35 cellular contexts compared by ENCODE assay signal in the genomic region with DNA sequence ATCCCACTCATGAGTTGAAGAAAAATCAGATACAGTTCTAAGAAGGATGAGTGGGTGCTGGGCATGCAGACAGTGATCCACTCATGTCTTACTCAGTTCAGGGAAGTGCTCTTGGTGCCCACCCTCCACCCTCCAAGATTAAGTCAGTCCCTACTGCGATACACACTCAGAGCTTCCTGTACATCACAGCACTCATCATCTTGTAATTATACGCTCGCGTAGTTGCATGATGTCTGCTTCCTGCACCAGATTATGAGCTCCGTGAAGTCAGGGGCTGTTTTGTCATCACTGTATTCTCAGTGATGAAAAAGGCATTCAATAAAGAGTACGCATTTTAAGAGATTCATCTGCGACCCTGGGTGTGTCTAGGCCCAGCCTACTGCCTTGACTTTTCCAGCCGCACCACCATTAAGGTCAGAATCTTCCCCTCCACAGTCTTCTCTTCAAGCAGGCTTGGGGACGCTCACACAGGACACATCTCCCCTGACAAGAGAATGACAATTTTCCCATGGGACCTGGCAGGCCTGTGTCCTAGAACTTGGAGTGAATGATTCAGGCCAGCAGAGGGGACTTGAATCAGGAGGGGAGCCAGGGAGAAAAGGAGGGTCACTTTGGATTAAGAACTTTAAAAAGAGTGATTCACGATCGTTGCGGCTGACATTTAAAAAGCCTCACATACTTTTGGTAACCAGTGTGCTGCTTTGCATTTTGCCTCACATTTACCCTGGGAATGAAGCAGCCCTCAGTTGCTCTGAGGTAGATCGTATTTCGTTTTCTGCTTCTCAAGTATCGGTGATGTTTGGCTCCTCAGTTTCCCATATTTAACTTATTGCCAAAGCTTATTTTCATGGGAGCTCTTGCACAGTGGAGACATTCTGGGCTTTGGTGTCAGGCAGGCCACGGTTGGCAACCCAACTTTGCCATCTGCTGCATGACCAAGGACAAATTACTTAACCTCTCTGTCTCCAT. TPM values are rescaled to one million over a fixed set of nuclear protein-coding genes. Genes with fewer than 3 reads are reported as not detected.
DNase-seq lines count a peak whose midpoint lies in the region; ATAC-seq and TF ChIP-seq lines count a peak whose summit lies in the region.
"Had no signal": no experiment of that assay in that cellular context is flagged by ENCODE, and none has a peak within 500 bp of the region (broad histone marks: within the 10 kb centered on the region; RNA-seq: fewer than 3 reads in every experiment).

No MANE protein-coding gene starts in this region.

- no peaks in the 10 kb centered on the region for H3K9me3 ChIP-seq in IMR-90 (ENCODE audit: control insufficient read depth, insufficient read depth, low read length)
- H3K9me3 ChIP-seq: Caco-2, heart left ventricle, lower lobe of right lung, Peyer's patch, psoas muscle, sigmoid colon had no signal

- no peak overlapping the region for H3K4me2 ChIP-seq in IMR-90 (ENCODE audit: low read depth, low read length)

- 90% methylated on average over 2 of the region's 16 CpGs; no CpG with 5 or more reads in 1 of the 2 experiments for WGBS in IMR-90 (ENCODE audit: extremely low coverage in 2 of 2, insufficient read length in 1 of 2), 2 experiments

- H2BK15ac ChIP-seq in IMR-90 (ENCODE audit: low read depth, low read length), result no peak overlapping the region

- no peaks in the 10 kb centered on the region for H3K4me1 ChIP-seq in IMR-90 (ENCODE audit: control insufficient read depth, insufficient read depth, low read length)
- H3K4me1 ChIP-seq: Caco-2, foreskin keratinocyte, lower lobe of right lung, Peyer's patch, psoas muscle, sigmoid colon had no signal

- intact Hi-C loops in IMR-90 (cut with micrococcal nuclease), result no loop called here

- H4K8ac ChIP-seq in IMR-90 (ENCODE audit: low read depth in 2 of 2, low read length in 2 of 2), result no peak overlapping the region

- no peak overlapping the region for H4K5ac ChIP-seq in IMR-90 (ENCODE audit: low read depth, low read length)

- H3K4me3 ChIP-seq in IMR-90 (ENCODE audit: insufficient read depth, low read depth, low read length), result no peak overlapping the region
- no peak overlapping the region for H3K4me3 ChIP-seq in astrocyte of the cerebellum (ENCODE audit: low read depth, low read length)
- H3K4me3 ChIP-seq in coronary artery, result no peak overlapping the region
- H3K4me3 ChIP-seq: heart left ventricle, lower lobe of right lung, Peyer's patch, psoas muscle, sigmoid colon had no signal

- no peak overlapping the region for H3K27ac ChIP-seq in IMR-90 (ENCODE audit: insufficient read depth, low read length)
- H3K27ac ChIP-seq in coronary artery, result no peak overlapping the region
- H3K27ac ChIP-seq: foreskin keratinocyte, lower lobe of right lung, Peyer's patch, psoas muscle, sigmoid colon had no signal

- no peaks in the 10 kb centered on the region for H3K79me1 ChIP-seq in IMR-90 (ENCODE audit: low read depth in 1 of 2, low read length in 2 of 2)

- H3K27me3 ChIP-seq in IMR-90 (ENCODE audit: control insufficient read depth, insufficient read depth, low read length), result 0 out of 2 replicates have a peak, but pooled peaks cover 5% of the 10 kb centered on the region
- H3K27me3 ChIP-seq: heart left ventricle, Peyer's patch, sigmoid colon had no signal

- TF ChIP-seq POLR2A in IMR-90 (IDR thresholded peaks at IDR 0.05; ENCODE audit: low read depth, low read length), result no peak

- no peaks in the 10 kb centered on the region for H4K20me1 ChIP-seq in IMR-90 (ENCODE audit: insufficient read depth, low read length)

- H3K9me1 ChIP-seq in IMR-90 (ENCODE audit: insufficient read depth, low read length), result no peaks in the 10 kb centered on the region

- BruUV-seq in IMR-90 (replicated peaks; lab: Mats Ljungman, UMichigan), result no TSS peak

- H4K91ac ChIP-seq in IMR-90 (ENCODE audit: insufficient read depth, low read depth, low read length), result no peak overlapping the region

- H2BK20ac ChIP-seq in IMR-90 (ENCODE audit: low read depth, low read length), result no peak overlapping the region

- dilution Hi-C loops in IMR-90 (cut with HindIII; ENCODE audit: low sequenced_read_pairs, unreplicated experiment), result no loop called here

- H3K18ac ChIP-seq in IMR-90 (ENCODE audit: low read depth, low read length), result no peak overlapping the region

- no peak overlapping the region for H3K9ac ChIP-seq in IMR-90 (ENCODE audit: low read depth, low read length)

- no peak overlapping the region for H3K23ac ChIP-seq in IMR-90 (ENCODE audit: low read depth, low read length)

- no peak overlapping the region for H2AFZ ChIP-seq in IMR-90 (replicated peaks; ENCODE audit: low read length, poor library complexity)

- H3K36me3 ChIP-seq in IMR-90 (ENCODE audit: control insufficient read depth, insufficient read depth, low read length), result no peaks in the 10 kb centered on the region
- H3K36me3 ChIP-seq: heart left ventricle, lower lobe of right lung, Peyer's patch, sigmoid colon had no signal

- no peak overlapping the region for H2BK5ac ChIP-seq in IMR-90 (ENCODE audit: low read depth, low read length, poor library complexity, severe bottlenecking)

- no peak for TF ChIP-seq RAD21 in IMR-90 (IDR thresholded peaks at IDR 0.05; ENCODE audit: low read length)

- H2AK5ac ChIP-seq in IMR-90 (ENCODE audit: low read depth, low read length), result no peak overlapping the region

- no peak overlapping the region for H3K4ac ChIP-seq in IMR-90 (ENCODE audit: low read depth, low read length)

- no peak for ATAC-seq in IMR-90 (ENCODE audit: low read depth)
- ATAC-seq: foreskin keratinocyte; HepG2; lower lobe of right lung; natural killer cell; psoas muscle; stimulated activated memory B cell treated with anti-CD40 and anti-IgM and Interleukin-4, amounts not matched to agents 10 μg/mL and 1 μg/mL and 100 μg/mL, for 72 hours had no signal

- DNase-seq in IMR-90, result peak; percentile 32
- DNase-seq in astrocyte of the cerebellum (ENCODE audit: low read depth), result peak; percentile 61
- peak; percentile 36 for DNase-seq in fibroblast of gingiva (ENCODE audit: low read depth)
- DNase-seq in stromal cell of bone marrow (ENCODE audit: low read depth), result peak; percentile 71
- no peak for DNase-seq in GM03348 (ENCODE audit: low spot score)
- no peak for DNase-seq in AML-193 (lab: John Stamatoyannopoulos, UW)
- no peak for DNase-seq in coronary artery (ENCODE audit: low spot score)
- DNase-seq: activated CD4-positive, alpha-beta memory T cell treated with anti-CD3 and anti-CD28 coated beads for 36 hours; activated CD4-positive, alpha-beta T cell treated with anti-CD3 and anti-CD28 coated beads for 1 hour; activated naive CD4-positive, alpha-beta T cell treated with anti-CD3 and anti-CD28 coated beads, Interleukin-2, amount 50 U/mL, for 16 hours; amniotic stem cell; C1 segment of cervical spinal cord; Caco-2; caudate nucleus; cortex of kidney; erythroblast; foreskin keratinocyte; GF-D8; HCEC 1CT; lower lobe of right lung; midbrain; natural killer cell; NCI-H146; NCI-H446; NCI-H748 treated with DMSO at 0.1 percent for 48 hours; occipital lobe; Peyer's patch; psoas muscle; SHP77 treated with DMSO at 0.1 percent for 48 hours; sigmoid colon; substantia nigra; trophoblast cell had no signal

- POLR2A ChIA-PET in IMR-90 (lab: Charles Lee; ENCODE audit: unreplicated experiment), result no interaction called here

- H2AK9ac ChIP-seq in IMR-90 (replicated peaks; ENCODE audit: low read depth, low read length, poor library complexity), result no peak overlapping the region

- no peak overlapping the region for H3K56ac ChIP-seq in IMR-90 (ENCODE audit: extremely low read depth, insufficient read depth, low read length)

- H2BK120ac ChIP-seq in IMR-90 (ENCODE audit: low read depth, low read length), result no peak overlapping the region

- H3K14ac ChIP-seq in IMR-90 (replicated peaks; ENCODE audit: low read depth, low read length), result no peak overlapping the region

- in situ Hi-C loops in IMR-90 (cut with MboI; ENCODE audit: low sequenced_read_pairs) (loop anchor here (25.0 kb wide), 1 partner anchor 314 kb away; no protein-coding TSS in a partner anchor), astrocyte of the cerebellum (cut with HindIII; ENCODE audit: low sequenced_read_pairs) (no loop called here)

- TF ChIP-seq CTCF in IMR-90 (conservative IDR thresholded peaks at IDR 0.05; ENCODE audit: low read depth, low read length) (no peak), astrocyte of the cerebellum (IDR thresholded peaks at IDR 0.05; ENCODE audit: low read depth, low read length, missing control alignments) (no peak), coronary artery (IDR thresholded peaks at IDR 0.05) (no peak)

- CTCF ChIA-PET in IMR-90 (lab: Yijun Ruan, JAX), result interaction anchor here (1.2 kb wide), 1 partner anchor 27 kb away, joined by 3 read pairs; no protein-coding TSS in a partner anchor

TF ChIP-seq in IMR-90, 13 proteins besides CTCF, POLR2A, EP300 and RAD21 (continues in another document):
- TF ChIP-seq MXI1 (IDR thresholded peaks at IDR 0.05; ENCODE audit: borderline replicate concordance, low read depth, low read length), result no peak
- TF ChIP-seq, protein P1, sequence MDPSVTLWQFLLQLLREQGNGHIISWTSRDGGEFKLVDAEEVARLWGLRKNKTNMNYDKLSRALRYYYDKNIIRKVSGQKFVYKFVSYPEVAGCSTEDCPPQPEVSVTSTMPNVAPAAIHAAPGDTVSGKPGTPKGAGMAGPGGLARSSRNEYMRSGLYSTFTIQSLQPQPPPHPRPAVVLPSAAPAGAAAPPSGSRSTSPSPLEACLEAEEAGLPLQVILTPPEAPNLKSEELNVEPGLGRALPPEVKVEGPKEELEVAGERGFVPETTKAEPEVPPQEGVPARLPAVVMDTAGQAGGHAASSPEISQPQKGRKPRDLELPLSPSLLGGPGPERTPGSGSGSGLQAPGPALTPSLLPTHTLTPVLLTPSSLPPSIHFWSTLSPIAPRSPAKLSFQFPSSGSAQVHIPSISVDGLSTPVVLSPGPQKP (IDR thresholded peaks at IDR 0.05; ENCODE audit: borderline replicate concordance, low read depth, low read length), result no peak
- no peak for TF ChIP-seq RFX5 (IDR thresholded peaks at IDR 0.05; ENCODE audit: low read depth, low read length)
- TF ChIP-seq BHLHE40 (IDR thresholded peaks at IDR 0.05; ENCODE audit: low read depth, low read length), result no peak
- no peak for TF ChIP-seq MAFK (IDR thresholded peaks at IDR 0.05; ENCODE audit: low read depth, low read length)
- no peak for TF ChIP-seq MAZ (IDR thresholded peaks at IDR 0.05; ENCODE audit: borderline replicate concordance, low read depth, low read length)
- no peak for TF ChIP-seq CEBPB (IDR thresholded peaks at IDR 0.05; ENCODE audit: low read depth, low read length)
- no peak for TF ChIP-seq RCOR1 (IDR thresholded peaks at IDR 0.05; ENCODE audit: insufficient replicate concordance, low read length)

RNA-seq across cellular contexts. Expression of a gene that starts 7.9 kb away (rescaled TPM):
- 32.4 and 40.3 TPM in 2 replicates for total RNA-seq in IMR-90 (2012; rRNA removed)
- polyA plus RNA-seq in IMR-90 (2012; rRNA removed), result 27.9 and 35.9 TPM in 2 replicates
- polyA plus RNA-seq in IMR-90 (2012; cell fraction: cytosol; rRNA removed), result 6.7 and 13.5 TPM in 2 replicates
- 26.0 and 126 TPM in 2 replicates for polyA plus RNA-seq in IMR-90 (2012; cell fraction: nucleus; rRNA removed; ENCODE audit: low replicate concordance)

Comparison
In these comparisons a context has a peak if more than half of its experiments do, and no peak if none do; other contexts are left out.
1. DNase-seq: peak in IMR-90 (single experiment), astrocyte of the cerebellum (single experiment), fibroblast of gingiva (single experiment) and stromal cell of bone marrow (single experiment); none in GM03348 (single experiment), AML-193 (0 of 2) and coronary artery (single experiment).